Comparison of ENCODE assay signal across 27 cellular contexts in the genomic region with DNA sequence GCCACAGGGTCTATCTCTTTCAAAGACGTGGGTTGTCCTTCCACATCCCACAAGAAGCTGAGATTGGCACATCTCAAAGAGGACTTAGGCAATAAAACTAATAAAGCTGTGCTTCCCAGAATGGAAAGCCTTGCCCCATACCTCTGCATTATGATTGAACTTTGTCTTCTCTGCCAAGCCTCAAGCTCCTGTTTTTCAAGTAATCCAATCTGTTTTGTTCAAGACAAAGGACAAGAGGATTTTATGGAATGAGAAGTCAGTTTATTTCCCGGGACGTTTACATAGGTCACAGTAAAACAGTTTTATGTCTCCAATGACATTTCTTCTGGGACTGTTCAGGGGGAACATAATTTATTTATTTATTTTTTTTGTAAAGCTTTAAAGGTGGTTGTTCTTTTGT.
DNase-seq lines count a peak whose midpoint lies in the region; ATAC-seq, FAIRE-seq and TF ChIP-seq lines count a peak whose summit lies in the region.
"Had no signal": no experiment of that assay in that cellular context is flagged by ENCODE, and none has a peak within 500 bp of the region (broad histone marks: within the 10 kb centered on the region; RNA-seq: fewer than 3 reads in every experiment).

No MANE protein-coding gene starts in this region.

- H2AFZ ChIP-seq in H1 (ENCODE audit: low read length), result no peak overlapping the region

- DNase-seq in MCF 10A (ENCODE audit: unreplicated experiment), result peak; percentile 66
- no peak for DNase-seq in breast epithelium (ENCODE audit: low spot score in 2 of 2)
- DNase-seq in H1 (ENCODE audit: low read depth in 1 of 2, low spot score in 2 of 2), result no peak
- DNase-seq in mucosa of descending colon, result peak in 1 of 3 donors; percentile 12
- DNase-seq in activated naive CD4-positive, alpha-beta T cell treated with anti-CD3 and anti-CD28 coated beads, Interleukin-2, amount 50 U/mL, for 16 hours, result no peak
- DNase-seq in DMS79 (lab: John Stamatoyannopoulos, UW), result no peak
- DNase-seq in cerebellar nuclear complex (lab: John Stamatoyannopoulos, UW), result no peak
- DNase-seq in activated naive CD4-positive, alpha-beta T cell treated with anti-CD3 and anti-CD28 coated beads, Interleukin-2, amount 10 ng/mL, durations not matched to agents 7 days and 5 days, result no peak
- DNase-seq: activated CD4-positive, alpha-beta T cell treated with anti-CD3 and anti-CD28 coated beads for 48 hours; activated T-cell treated with anti-CD3 and anti-CD28 coated beads, Interleukin-2, amount 50 U/mL, for 72 hours; aorta; central memory CD4-positive, alpha-beta T cell; dorsolateral prefrontal cortex; islet precursor cell; Karpas-422; lower lobe of right lung; NCI-H1092; NCI-H1930; NCI-H226; posterior cingulate gyrus; sigmoid colon; SK-N-SH; stimulated activated CD8-positive, alpha-beta memory T cell treated with anti-CD3 and anti-CD28 coated beads, Interleukin-4, amount 100 ng/mL, for 48 hours; T-helper 2 cell had no signal

- no peak overlapping the region for H2BK15ac ChIP-seq in H1 (ENCODE audit: low read length)

- TF ChIP-seq CTCF in MCF 10A (IDR thresholded peaks at IDR 0.05; ENCODE audit: unreplicated experiment) (no peak), breast epithelium (IDR thresholded peaks at IDR 0.05) (no peak), H1 (IDR thresholded peaks at IDR 0.05; ENCODE audit: control extremely low read depth in 1 of 3, insufficient read depth in 1 of 3, low read depth in 1 of 3, low read length in 3 of 3) (no peak), mucosa of descending colon (IDR thresholded peaks at IDR 0.05) (no peak)

- no peak for TF ChIP-seq EP300 in H1 (IDR thresholded peaks at IDR 0.05; ENCODE audit: borderline replicate concordance in 1 of 2, low read depth in 2 of 2, low read length in 2 of 2)

- H3K4ac ChIP-seq in H1 (replicated peaks; ENCODE audit: insufficient read length, low read depth, low read length), result no peak overlapping the region

- no peak overlapping the region for H3K18ac ChIP-seq in H1 (ENCODE audit: extremely low read depth, low read length)

- H3K9me3 ChIP-seq in breast epithelium (no peaks in the 10 kb centered on the region), H1 (ENCODE audit: insufficient read depth in 2 of 2, low read depth in 1 of 2, low read length in 1 of 2) (no peaks in the 10 kb centered on the region), mucosa of descending colon (no peaks in the 10 kb centered on the region)
- H3K9me3 ChIP-seq: gastroesophageal sphincter, lower lobe of right lung, sigmoid colon, SK-N-SH had no signal

- TF ChIP-seq RAD21 in H1 (IDR thresholded peaks at IDR 0.05 in 1 of 2, conservative IDR thresholded peaks at IDR 0.05 in 1 of 2; ENCODE audit: low read depth in 2 of 2, low read length in 2 of 2), result no peak

- H3K79me2 ChIP-seq in H1 (ENCODE audit: control insufficient read depth in 1 of 2, insufficient read depth in 2 of 2, low read length in 2 of 2), result no peaks in the 10 kb centered on the region

- no peak overlapping the region for H4K91ac ChIP-seq in H1 (replicated peaks; ENCODE audit: insufficient read length, low read length)

- no peak overlapping the region for H3K9ac ChIP-seq in H1 (replicated peaks in 1 of 4; ENCODE audit: extremely low read depth in 1 of 4, low read depth in 3 of 4, low read length in 3 of 4)
- H3K9ac ChIP-seq: SK-N-SH had no signal

- no peak overlapping the region for H2BK20ac ChIP-seq in H1 (ENCODE audit: low read length)

- no peaks in the 10 kb centered on the region for H3K79me1 ChIP-seq in H1 (ENCODE audit: low read depth, low read length)

- H4K8ac ChIP-seq in H1 (ENCODE audit: extremely low read depth, insufficient read depth, low read length), result no peak overlapping the region

- WGBS in H1 (ENCODE audit: extremely low coverage in 1 of 2, insufficient coverage in 1 of 2, insufficient read length in 1 of 2, insufficient replicate concordance in 2 of 2, low coverage in 1 of 2, low lambda C conversion rate in 2 of 2, missing lambda C conversion rate in 1 of 2), 2 experiments, result 85% methylated on average over 3 of the region's 3 CpGs; no CpG with 5 or more reads in 1 of the 2 experiments

- peaks cover 12% of the 10 kb centered on the region for H3K36me3 Mint-ChIP-seq in MCF 10A (ENCODE audit: insufficient read depth, unreplicated experiment)
- H3K36me3 Mint-ChIP-seq in activated naive CD4-positive, alpha-beta T cell treated with anti-CD3 and anti-CD28 coated beads, Interleukin-2, amount 10 ng/mL, durations not matched to agents 7 days and 5 days, result no peaks in the 10 kb centered on the region
- H3K36me3 Mint-ChIP-seq: activated naive CD4-positive, alpha-beta T cell treated with anti-CD3 and anti-CD28 coated beads, Interleukin-2, amount 50 U/mL, for 24 hours had no signal

- H3K27ac Mint-ChIP-seq in MCF 10A (ENCODE audit: low read depth, unreplicated experiment), result peak overlapping the region; percentile 35
- no peak overlapping the region for H3K27ac Mint-ChIP-seq in activated naive CD4-positive, alpha-beta T cell treated with anti-CD3 and anti-CD28 coated beads, Interleukin-2, amount 10 ng/mL, durations not matched to agents 7 days and 5 days
- H3K27ac Mint-ChIP-seq: activated naive CD4-positive, alpha-beta T cell treated with anti-CD3 and anti-CD28 coated beads, Interleukin-2, amount 50 U/mL, for 24 hours; activated T-cell treated with anti-CD3 and anti-CD28 coated beads, Interleukin-2, amount 50 U/mL, for 72 hours had no signal

- no peak overlapping the region for H3K56ac ChIP-seq in H1 (replicated peaks; ENCODE audit: insufficient read length, low read depth, low read length)

- H2BK12ac ChIP-seq in H1 (ENCODE audit: low read depth, low read length), result peak overlapping the region; percentile 64; the same call in 1 of the 2 replicates

- POLR2A ChIA-PET in MCF 10A (lab: Yijun Ruan, JAX) (interaction anchor here (0.6 kb wide), 1 partner anchor 107 kb away, joined by 3 read pairs; no protein-coding TSS in a partner anchor), H1 (lab: Charles Lee; ENCODE audit: partially characterized antibody) (no interaction called here)

- H3K36me3 ChIP-seq in breast epithelium (no peaks in the 10 kb centered on the region), H1 (ENCODE audit: control insufficient read depth in 2 of 4, insufficient read depth in 4 of 4, low read length in 3 of 4) (no peaks in the 10 kb centered on the region), mucosa of descending colon (ENCODE audit: low read depth) (no peaks in the 10 kb centered on the region)
- H3K36me3 ChIP-seq: gastroesophageal sphincter, lower lobe of right lung, sigmoid colon had no signal

- FAIRE-seq in H1 (lab: Jason Lieb, UNC), result no peak

- H3K9me3 Mint-ChIP-seq in MCF 10A (ENCODE audit: unreplicated experiment), result no peaks in the 10 kb centered on the region
- no peaks in the 10 kb centered on the region for H3K9me3 Mint-ChIP-seq in activated naive CD4-positive, alpha-beta T cell treated with anti-CD3 and anti-CD28 coated beads, Interleukin-2, amount 10 ng/mL, durations not matched to agents 7 days and 5 days
- H3K9me3 Mint-ChIP-seq: activated naive CD4-positive, alpha-beta T cell treated with anti-CD3 and anti-CD28 coated beads, Interleukin-2, amount 50 U/mL, for 24 hours; activated T-cell treated with anti-CD3 and anti-CD28 coated beads, Interleukin-2, amount 50 U/mL, for 72 hours had no signal

- H3K27me3 Mint-ChIP-seq in MCF 10A (ENCODE audit: insufficient read depth, unreplicated experiment), result no peaks in the 10 kb centered on the region
- peaks cover 3% of the 10 kb centered on the region for H3K27me3 Mint-ChIP-seq in activated naive CD4-positive, alpha-beta T cell treated with anti-CD3 and anti-CD28 coated beads, Interleukin-2, amount 10 ng/mL, durations not matched to agents 7 days and 5 days
- H3K27me3 Mint-ChIP-seq: activated naive CD4-positive, alpha-beta T cell treated with anti-CD3 and anti-CD28 coated beads, Interleukin-2, amount 50 U/mL, for 24 hours had no signal

- intact Hi-C loops in MCF 10A (cut with micrococcal nuclease) (no loop called here), breast epithelium (cut with DNase I; ENCODE audit: low total_unique reads) (no loop called here), mucosa of descending colon (cut with DNase I, micrococcal nuclease) (no loop called here)

- H3K27me3 ChIP-seq in breast epithelium (no peaks in the 10 kb centered on the region), H1 (replicated peaks in 1 of 4; ENCODE audit: control insufficient read depth in 3 of 4, extremely low read depth in 1 of 4, insufficient read depth in 3 of 4, low read length in 3 of 4) (no peaks in the 10 kb centered on the region)
- H3K27me3 ChIP-seq: dorsolateral prefrontal cortex, gastroesophageal sphincter, sigmoid colon had no signal

- CTCF ChIA-PET in MCF 10A (lab: Yijun Ruan, JAX), result interaction anchor here (0.6 to 0.8 kb wide), 3 partner anchors 8 to 1458 kb away, joined by 3 to 4 read pairs (median 3); no protein-coding TSS in a partner anchor
- CTCF ChIA-PET in H1 (lab: Charles Lee; ENCODE audit: partially characterized antibody), result interaction anchor here (0.8 to 1.2 kb wide), 3 partner anchors 11 to 112 kb away, joined by 3 to 4 read pairs (median 3); no protein-coding TSS in a partner anchor
- CTCF ChIA-PET in activated naive CD4-positive, alpha-beta T cell treated with anti-CD3 and anti-CD28 coated beads, Interleukin-2, amount 10 ng/mL, durations not matched to agents 7 days and 5 days (lab: Charles Lee), result no interaction called here

- no TSS peak for BruUV-seq in MCF 10A (replicated peaks; lab: Mats Ljungman, UMichigan)

- H3K4me3 ChIP-seq in breast epithelium (no peak overlapping the region), H1 (ENCODE audit: extremely low read depth in 1 of 4, insufficient read depth in 2 of 4, low read depth in 3 of 4, low read length in 4 of 4) (no peak overlapping the region), mucosa of descending colon (no peak overlapping the region)
- H3K4me3 ChIP-seq: dorsolateral prefrontal cortex, gastroesophageal sphincter, lower lobe of right lung, sigmoid colon had no signal

- no peak overlapping the region for H3K23ac ChIP-seq in H1 (ENCODE audit: insufficient read length)

- TF ChIP-seq POLR2A in breast epithelium (IDR thresholded peaks at IDR 0.05) (no peak), H1 (IDR thresholded peaks at IDR 0.05; ENCODE audit: control extremely low read depth in 1 of 2, low read depth in 2 of 2, low read length in 2 of 2) (no peak)

- no peak overlapping the region for H4K5ac ChIP-seq in H1 (ENCODE audit: insufficient read length, low read depth, low read length)

- H3K4me3 Mint-ChIP-seq in MCF 10A (ENCODE audit: unreplicated experiment), result no peak overlapping the region
- H3K4me3 Mint-ChIP-seq in activated naive CD4-positive, alpha-beta T cell treated with anti-CD3 and anti-CD28 coated beads, Interleukin-2, amount 10 ng/mL, durations not matched to agents 7 days and 5 days, result no peak overlapping the region
- H3K4me3 Mint-ChIP-seq: activated naive CD4-positive, alpha-beta T cell treated with anti-CD3 and anti-CD28 coated beads, Interleukin-2, amount 50 U/mL, for 24 hours; activated T-cell treated with anti-CD3 and anti-CD28 coated beads, Interleukin-2, amount 50 U/mL, for 72 hours had no signal

- no peaks in the 10 kb centered on the region for H3K23me2 ChIP-seq in H1 (ENCODE audit: low read depth, low read length)

- peak; percentile 80 for ATAC-seq in mucosa of descending colon
- ATAC-seq: activated T-cell treated with anti-CD3 and anti-CD28 coated beads, Interleukin-2, amount 50 U/mL, for 72 hours; gastroesophageal sphincter; lower lobe of right lung had no signal

- peaks cover 0 to 1% of the 10 kb centered on the region in 2 experiments for H4K20me1 ChIP-seq in H1 (replicated peaks in 1 of 2; ENCODE audit: control insufficient read depth in 1 of 2, insufficient read depth in 2 of 2, low read length in 2 of 2)

- H3K4me1 ChIP-seq in breast epithelium (no peaks in the 10 kb centered on the region), H1 (replicated peaks in 1 of 4; ENCODE audit: control insufficient read depth in 3 of 4, insufficient read depth in 4 of 4, low read length in 3 of 4) (peaks cover 2 to 17% (median 7%) of the 10 kb centered on the region in 4 experiments; a peak in 6 of 7 replicates), mucosa of descending colon (ENCODE audit: low read depth) (no peaks in the 10 kb centered on the region)

- no peak overlapping the region for H3K4me2 ChIP-seq in H1 (ENCODE audit: insufficient read depth in 1 of 2, low read depth in 2 of 2, low read length in 2 of 2)
- H3K4me2 ChIP-seq: SK-N-SH had no signal

- H3K27ac ChIP-seq in breast epithelium (no peak overlapping the region), H1 (ENCODE audit: low read depth, low read length) (no peak overlapping the region)
- H3K27ac ChIP-seq: dorsolateral prefrontal cortex, gastroesophageal sphincter, lower lobe of right lung, RWPE1 had no signal

- no peak overlapping the region for H2BK120ac ChIP-seq in H1 (replicated peaks; ENCODE audit: low read depth, low read length)

- no peak overlapping the region for H3K14ac ChIP-seq in H1 (ENCODE audit: insufficient read length)

- no peak overlapping the region for H2BK5ac ChIP-seq in H1 (ENCODE audit: low read depth, low read length)

- no peak overlapping the region for H2AK5ac ChIP-seq in H1 (ENCODE audit: low read depth, low read length)

- peaks cover 7% of the 10 kb centered on the region for H3K4me1 Mint-ChIP-seq in MCF 10A (ENCODE audit: insufficient read depth, unreplicated experiment)
- no peaks in the 10 kb centered on the region for H3K4me1 Mint-ChIP-seq in activated naive CD4-positive, alpha-beta T cell treated with anti-CD3 and anti-CD28 coated beads, Interleukin-2, amount 10 ng/mL, durations not matched to agents 7 days and 5 days
- H3K4me1 Mint-ChIP-seq: activated naive CD4-positive, alpha-beta T cell treated with anti-CD3 and anti-CD28 coated beads, Interleukin-2, amount 50 U/mL, for 24 hours had no signal
